ENCODE assay signal across 2 cellular contexts in the genomic region with DNA sequence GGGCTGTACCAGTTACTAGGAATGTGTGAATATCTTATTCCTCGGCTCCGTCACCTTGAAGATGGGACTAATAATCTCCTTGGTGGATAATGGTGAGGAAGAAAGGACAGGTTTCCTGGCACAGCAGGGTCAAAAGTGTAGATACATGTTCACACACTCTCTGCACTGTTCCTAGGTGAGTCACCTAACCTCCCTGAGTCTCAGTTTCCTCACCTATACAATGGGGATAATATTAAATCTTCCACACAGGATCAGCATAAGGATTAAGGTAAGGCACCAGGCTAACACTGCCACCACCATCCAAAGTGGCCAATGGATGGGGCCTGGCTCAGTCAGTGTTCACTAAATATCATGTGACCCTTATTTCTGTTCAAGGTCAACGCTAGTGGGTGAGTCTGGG.
TF ChIP-seq lines count a peak whose summit lies in the region.

No MANE protein-coding gene starts in this region.

TF ChIP-seq in WTC11, 78 proteins besides CTCF, POLR2A, EP300 and RAD21 (continued from another document):
- TF ChIP-seq, protein P1, sequence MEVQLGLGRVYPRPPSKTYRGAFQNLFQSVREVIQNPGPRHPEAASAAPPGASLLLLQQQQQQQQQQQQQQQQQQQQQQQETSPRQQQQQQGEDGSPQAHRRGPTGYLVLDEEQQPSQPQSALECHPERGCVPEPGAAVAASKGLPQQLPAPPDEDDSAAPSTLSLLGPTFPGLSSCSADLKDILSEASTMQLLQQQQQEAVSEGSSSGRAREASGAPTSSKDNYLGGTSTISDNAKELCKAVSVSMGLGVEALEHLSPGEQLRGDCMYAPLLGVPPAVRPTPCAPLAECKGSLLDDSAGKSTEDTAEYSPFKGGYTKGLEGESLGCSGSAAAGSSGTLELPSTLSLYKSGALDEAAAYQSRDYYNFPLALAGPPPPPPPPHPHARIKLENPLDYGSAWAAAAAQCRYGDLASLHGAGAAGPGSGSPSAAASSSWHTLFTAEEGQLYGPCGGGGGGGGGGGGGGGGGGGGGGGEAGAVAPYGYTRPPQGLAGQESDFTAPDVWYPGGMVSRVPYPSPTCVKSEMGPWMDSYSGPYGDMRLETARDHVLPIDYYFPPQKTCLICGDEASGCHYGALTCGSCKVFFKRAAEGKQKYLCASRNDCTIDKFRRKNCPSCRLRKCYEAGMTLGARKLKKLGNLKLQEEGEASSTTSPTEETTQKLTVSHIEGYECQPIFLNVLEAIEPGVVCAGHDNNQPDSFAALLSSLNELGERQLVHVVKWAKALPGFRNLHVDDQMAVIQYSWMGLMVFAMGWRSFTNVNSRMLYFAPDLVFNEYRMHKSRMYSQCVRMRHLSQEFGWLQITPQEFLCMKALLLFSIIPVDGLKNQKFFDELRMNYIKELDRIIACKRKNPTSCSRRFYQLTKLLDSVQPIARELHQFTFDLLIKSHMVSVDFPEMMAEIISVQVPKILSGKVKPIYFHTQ (CRISPR knock-in tag; IDR thresholded peaks at IDR 0.05) = no peak
- TF ChIP-seq, protein P2, sequence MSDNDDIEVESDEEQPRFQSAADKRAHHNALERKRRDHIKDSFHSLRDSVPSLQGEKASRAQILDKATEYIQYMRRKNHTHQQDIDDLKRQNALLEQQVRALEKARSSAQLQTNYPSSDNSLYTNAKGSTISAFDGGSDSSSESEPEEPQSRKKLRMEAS (CRISPR knock-in tag; IDR thresholded peaks at IDR 0.05) = no peak

TF ChIP-seq in SK-N-SH, 30 proteins besides CTCF, POLR2A, EP300 and RAD21 (continued from another document):
- TF ChIP-seq, protein P3, sequence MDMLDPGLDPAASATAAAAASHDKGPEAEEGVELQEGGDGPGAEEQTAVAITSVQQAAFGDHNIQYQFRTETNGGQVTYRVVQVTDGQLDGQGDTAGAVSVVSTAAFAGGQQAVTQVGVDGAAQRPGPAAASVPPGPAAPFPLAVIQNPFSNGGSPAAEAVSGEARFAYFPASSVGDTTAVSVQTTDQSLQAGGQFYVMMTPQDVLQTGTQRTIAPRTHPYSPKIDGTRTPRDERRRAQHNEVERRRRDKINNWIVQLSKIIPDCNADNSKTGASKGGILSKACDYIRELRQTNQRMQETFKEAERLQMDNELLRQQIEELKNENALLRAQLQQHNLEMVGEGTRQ (IDR thresholded peaks at IDR 0.05; ENCODE audit: borderline replicate concordance, low read depth, low read length) = no peak
- TF ChIP-seq RXRA (IDR thresholded peaks at IDR 0.05; ENCODE audit: borderline replicate concordance, low read depth) (no peak), NRF1 (IDR thresholded peaks at IDR 0.05; ENCODE audit: low read depth, low read length) (no peak), MEF2A (IDR thresholded peaks at IDR 0.05; ENCODE audit: borderline replicate concordance, low read depth) (no peak), FOSL2 (IDR thresholded peaks at IDR 0.05; ENCODE audit: borderline replicate concordance, low read depth) (no peak), EZH2phosphoT487 (IDR thresholded peaks at IDR 0.05; ENCODE audit: borderline replicate concordance, low read depth) (no peak), RCOR1 (IDR thresholded peaks at IDR 0.05; ENCODE audit: low read length) (no peak), JUND (IDR thresholded peaks at IDR 0.05) (no peak), ELF1 (IDR thresholded peaks at IDR 0.05) (no peak), GABPA (IDR thresholded peaks at IDR 0.05; ENCODE audit: low read depth) (no peak), SMC3 (IDR thresholded peaks at IDR 0.05; ENCODE audit: low read depth, low read length) (no peak), TCF12 (IDR thresholded peaks at IDR 0.05) (no peak)
